1 cellular context compared by ENCODE assay signal in genomic region chr7:54968018-54968417, GRCh38.
TF ChIP-seq lines count a peak whose summit lies in the region.

No MANE protein-coding gene starts in this region.

TF ChIP-seq in GM23338, 12 proteins besides CTCF, POLR2A, EP300 and RAD21 (continued from another document):
- TF ChIP-seq, protein P1, sequence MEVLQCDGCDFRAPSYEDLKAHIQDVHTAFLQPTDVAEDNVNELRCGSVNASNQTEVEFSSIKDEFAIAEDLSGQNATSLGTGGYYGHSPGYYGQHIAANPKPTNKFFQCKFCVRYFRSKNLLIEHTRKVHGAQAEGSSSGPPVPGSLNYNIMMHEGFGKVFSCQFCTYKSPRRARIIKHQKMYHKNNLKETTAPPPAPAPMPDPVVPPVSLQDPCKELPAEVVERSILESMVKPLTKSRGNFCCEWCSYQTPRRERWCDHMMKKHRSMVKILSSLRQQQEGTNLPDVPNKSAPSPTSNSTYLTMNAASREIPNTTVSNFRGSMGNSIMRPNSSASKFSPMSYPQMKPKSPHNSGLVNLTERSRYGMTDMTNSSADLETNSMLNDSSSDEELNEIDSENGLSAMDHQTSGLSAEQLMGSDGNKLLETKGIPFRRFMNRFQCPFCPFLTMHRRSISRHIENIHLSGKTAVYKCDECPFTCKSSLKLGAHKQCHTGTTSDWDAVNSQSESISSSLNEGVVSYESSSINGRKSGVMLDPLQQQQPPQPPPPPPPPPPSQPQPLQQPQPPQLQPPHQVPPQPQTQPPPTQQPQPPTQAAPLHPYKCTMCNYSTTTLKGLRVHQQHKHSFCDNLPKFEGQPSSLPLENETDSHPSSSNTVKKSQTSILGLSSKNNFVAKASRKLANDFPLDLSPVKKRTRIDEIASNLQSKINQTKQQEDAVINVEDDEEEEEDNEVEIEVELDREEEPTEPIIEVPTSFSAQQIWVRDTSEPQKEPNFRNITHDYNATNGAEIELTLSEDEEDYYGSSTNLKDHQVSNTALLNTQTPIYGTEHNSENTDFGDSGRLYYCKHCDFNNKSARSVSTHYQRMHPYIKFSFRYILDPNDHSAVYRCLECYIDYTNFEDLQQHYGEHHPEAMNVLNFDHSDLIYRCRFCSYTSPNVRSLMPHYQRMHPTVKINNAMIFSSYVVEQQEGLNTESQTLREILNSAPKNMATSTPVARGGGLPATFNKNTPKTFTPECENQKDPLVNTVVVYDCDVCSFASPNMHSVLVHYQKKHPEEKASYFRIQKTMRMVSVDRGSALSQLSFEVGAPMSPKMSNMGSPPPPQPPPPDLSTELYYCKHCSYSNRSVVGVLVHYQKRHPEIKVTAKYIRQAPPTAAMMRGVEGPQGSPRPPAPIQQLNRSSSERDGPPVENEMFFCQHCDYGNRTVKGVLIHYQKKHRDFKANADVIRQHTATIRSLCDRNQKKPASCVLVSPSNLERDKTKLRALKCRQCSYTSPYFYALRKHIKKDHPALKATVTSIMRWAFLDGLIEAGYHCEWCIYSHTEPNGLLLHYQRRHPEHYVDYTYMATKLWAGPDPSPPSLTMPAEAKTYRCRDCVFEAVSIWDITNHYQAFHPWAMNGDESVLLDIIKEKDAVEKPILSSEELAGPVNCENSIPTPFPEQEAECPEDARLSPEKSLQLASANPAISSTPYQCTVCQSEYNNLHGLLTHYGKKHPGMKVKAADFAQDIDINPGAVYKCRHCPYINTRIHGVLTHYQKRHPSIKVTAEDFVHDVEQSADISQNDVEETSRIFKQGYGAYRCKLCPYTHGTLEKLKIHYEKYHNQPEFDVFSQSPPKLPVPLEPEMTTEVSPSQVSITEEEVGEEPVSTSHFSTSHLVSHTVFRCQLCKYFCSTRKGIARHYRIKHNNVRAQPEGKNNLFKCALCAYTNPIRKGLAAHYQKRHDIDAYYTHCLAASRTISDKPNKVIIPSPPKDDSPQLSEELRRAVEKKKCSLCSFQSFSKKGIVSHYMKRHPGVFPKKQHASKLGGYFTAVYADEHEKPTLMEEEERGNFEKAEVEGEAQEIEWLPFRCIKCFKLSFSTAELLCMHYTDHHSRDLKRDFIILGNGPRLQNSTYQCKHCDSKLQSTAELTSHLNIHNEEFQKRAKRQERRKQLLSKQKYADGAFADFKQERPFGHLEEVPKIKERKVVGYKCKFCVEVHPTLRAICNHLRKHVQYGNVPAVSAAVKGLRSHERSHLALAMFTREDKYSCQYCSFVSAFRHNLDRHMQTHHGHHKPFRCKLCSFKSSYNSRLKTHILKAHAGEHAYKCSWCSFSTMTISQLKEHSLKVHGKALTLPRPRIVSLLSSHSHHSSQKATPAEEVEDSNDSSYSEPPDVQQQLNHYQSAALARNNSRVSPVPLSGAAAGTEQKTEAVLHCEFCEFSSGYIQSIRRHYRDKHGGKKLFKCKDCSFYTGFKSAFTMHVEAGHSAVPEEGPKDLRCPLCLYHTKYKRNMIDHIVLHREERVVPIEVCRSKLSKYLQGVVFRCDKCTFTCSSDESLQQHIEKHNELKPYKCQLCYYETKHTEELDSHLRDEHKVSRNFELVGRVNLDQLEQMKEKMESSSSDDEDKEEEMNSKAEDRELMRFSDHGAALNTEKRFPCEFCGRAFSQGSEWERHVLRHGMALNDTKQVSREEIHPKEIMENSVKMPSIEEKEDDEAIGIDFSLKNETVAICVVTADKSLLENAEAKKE (CRISPR knock-in tag; IDR thresholded peaks at IDR 0.05), result no peak
- no peak for TF ChIP-seq NANOG (IDR thresholded peaks at IDR 0.05; ENCODE audit: borderline replicate concordance)
- TF ChIP-seq ZNF331 (CRISPR knock-in tag; IDR thresholded peaks at IDR 0.05; ENCODE audit: low read depth), result no peak
- no peak for TF ChIP-seq REST (IDR thresholded peaks at IDR 0.05; ENCODE audit: unreplicated experiment)
- TF ChIP-seq EZH2 (IDR thresholded peaks at IDR 0.05; ENCODE audit: low read depth, unreplicated experiment), result no peak
- no peak for TF ChIP-seq EZH2phosphoT487 (IDR thresholded peaks at IDR 0.05; ENCODE audit: unreplicated experiment)
- TF ChIP-seq STAT1 (IDR thresholded peaks at IDR 0.05; ENCODE audit: unreplicated experiment), result no peak
- no peak for TF ChIP-seq CREB1 (CRISPR knock-in tag; IDR thresholded peaks at IDR 0.05; ENCODE audit: low read depth)
TF ChIP-seq in GM23338: peak in this region for 0.
